Comparison of ENCODE assay signal across 17 cellular contexts in genomic region chr5:77391240-77391765, GRCh38.
DNase-seq lines count a peak whose midpoint lies in the region; ATAC-seq and TF ChIP-seq lines count a peak whose summit lies in the region.
"Had no signal": no experiment of that assay in that cellular context is flagged by ENCODE, and none has a peak within 500 bp of the region (broad histone marks: within the 10 kb centered on the region; RNA-seq: fewer than 3 reads in every experiment).

No MANE protein-coding gene starts in this region.

- DNase-seq in G401 (ENCODE audit: low spot score) (peak; percentile 95), NCI-H345 (lab: John Stamatoyannopoulos, UW) (peak; percentile 40), cerebellum (ENCODE audit: low spot score) (peak; percentile 83), neural crest cell (ENCODE audit: low read depth, low spot score) (no peak), hypothalamus (lab: John Stamatoyannopoulos, UW) (no peak), sciatic nerve (ENCODE audit: low spot score) (no peak), left ventricle myocardium superior (no peak)
- DNase-seq: CD4-positive, alpha-beta T cell; DMS53; NCI-H1048; NCI-H1417 treated with DMSO at 0.1 percent for 48 hours; NCI-H1694 treated with DMSO at 0.1 percent for 48 hours; NCI-H69; SHP77 had no signal

- ATAC-seq in sciatic nerve: no peak
- ATAC-seq in left ventricle myocardium superior: no peak
- no peak for ATAC-seq in HG02870 (IDR thresholded peaks at IDR 0.05; ENCODE audit: unreplicated experiment)
- ATAC-seq: GM12878, Panc1 had no signal

- H3K4me3 Mint-ChIP-seq in neural crest cell: no peak overlapping the region
- H3K4me3 Mint-ChIP-seq: CD4-positive, alpha-beta T cell had no signal

- in situ Hi-C loops in G401 (cut with HindIII; ENCODE audit: low sequenced_read_pairs): no loop called here

- TF ChIP-seq CTCF in neural crest cell (conservative IDR thresholded peaks at IDR 0.05): no peak

- no peaks in the 10 kb centered on the region for H3K4me1 Mint-ChIP-seq in neural crest cell

- no peaks in the 10 kb centered on the region for H3K27me3 Mint-ChIP-seq in neural crest cell (ENCODE audit: low read depth)
- H3K27me3 Mint-ChIP-seq: CD4-positive, alpha-beta T cell had no signal

- intact Hi-C loops in sciatic nerve (cut with DNase I) (no loop called here), left ventricle myocardium superior (cut with micrococcal nuclease) (no loop called here)

- peaks cover 4% of the 10 kb centered on the region for H3K36me3 Mint-ChIP-seq in neural crest cell (ENCODE audit: low read depth)

- H3K9me3 Mint-ChIP-seq in neural crest cell: peaks cover 4% of the 10 kb centered on the region
- H3K9me3 Mint-ChIP-seq: CD4-positive, alpha-beta T cell had no signal

- peak overlapping the region; percentile 73 for H3K27ac Mint-ChIP-seq in neural crest cell (ENCODE audit: unreplicated experiment)
- H3K27ac Mint-ChIP-seq: CD4-positive, alpha-beta T cell had no signal

Comparison
In these comparisons a context has a peak if more than half of its experiments do, and no peak if none do; other contexts are left out.
1. DNase-seq: peak in G401 (single experiment), NCI-H345 (single experiment) and cerebellum (single experiment); none in neural crest cell (single experiment), hypothalamus (0 of 51), sciatic nerve (single experiment) and left ventricle myocardium superior (single experiment).